Comparison of ENCODE assay signal across 16 cellular contexts in genomic region chr6:1392813-1393640, GRCh38. TPM values are rescaled to one million over a fixed set of nuclear protein-coding genes. Genes with fewer than 3 reads are reported as not detected.
A peak's percentile ranks its signal among the peaks of the same experiment; 100 is the strongest.
DNase-seq lines count a peak whose midpoint lies in the region; ATAC-seq, FAIRE-seq and TF ChIP-seq lines count a peak whose summit lies in the region.
"Had no signal": no experiment of that assay in that cellular context is flagged by ENCODE, and none has a peak within 500 bp of the region (broad histone marks: within the 10 kb centered on the region; RNA-seq: fewer than 3 reads in every experiment).

No MANE protein-coding gene starts in this region.

- no peak for ATAC-seq in HG03342 (IDR thresholded peaks at IDR 0.05; ENCODE audit: unreplicated experiment)
- ATAC-seq: activated CD8-positive, alpha-beta T cell treated with anti-CD3 and anti-CD28 coated beads, Interleukin-2, amount 10 ng/mL, durations not matched to agents 7 days and 5 days; PC-3 had no signal

- peaks cover 28% of the 10 kb centered on the region for H3K27me3 ChIP-seq in prostate gland (replicated peaks; ENCODE audit: insufficient read depth)

- H3K4me1 ChIP-seq in prostate gland (replicated peaks): no peaks in the 10 kb centered on the region

- H3K36me3 Mint-ChIP-seq in immature natural killer cell: no peaks in the 10 kb centered on the region

- intact Hi-C loops in prostate gland (cut with DNase I): loop anchor here (5.0 to 10.0 kb wide), 2 partner anchors 681 to 798 kb away; no protein-coding TSS in a partner anchor

- no peak for TF ChIP-seq POLR2A in prostate gland (IDR thresholded peaks at IDR 0.05)

- peak overlapping the region; percentile 59 to 72 for H3K27ac ChIP-seq in prostate gland
- H3K27ac ChIP-seq: BLaER1, pancreas, uterus had no signal

- no peak for FAIRE-seq in GM19239 (lab: Jason Lieb, UNC)
- FAIRE-seq: H54, pancreas had no signal

- peaks cover 12 to 16% of the 10 kb centered on the region in 2 donors for H3K4me1 Mint-ChIP-seq in immature natural killer cell

- 25% methylated on average over 66 of the region's 74 CpGs for WGBS in prostate gland

- H3K4me3 Mint-ChIP-seq in immature natural killer cell: no peak overlapping the region
- H3K4me3 Mint-ChIP-seq: activated CD8-positive, alpha-beta T cell treated with anti-CD3 and anti-CD28 coated beads, Interleukin-2, amount 10 ng/mL, durations not matched to agents 7 days and 5 days; T-helper 1 cell treated with Interleukin-12 subunit alpha and Interleukin-12 subunit beta and Interleukin-4 antibody, amounts not matched to agents 30 μg/mL and 1 μg/mL, for 36 hours had no signal

- H3K4me3 ChIP-seq in prostate gland: peak overlapping the region; percentile 24 to 40
- H3K4me3 ChIP-seq: BLaER1, uterus had no signal

- no peaks in the 10 kb centered on the region for H3K9me3 Mint-ChIP-seq in immature natural killer cell
- H3K9me3 Mint-ChIP-seq: T-helper 1 cell treated with Interleukin-12 subunit alpha and Interleukin-12 subunit beta and Interleukin-4 antibody, amounts not matched to agents 30 μg/mL and 1 μg/mL, for 36 hours had no signal

- no peak for TF ChIP-seq CTCF in prostate gland (IDR thresholded peaks at IDR 0.05)

- H3K36me3 ChIP-seq in prostate gland: no peaks in the 10 kb centered on the region
- H3K36me3 ChIP-seq: BLaER1, pancreas, uterus had no signal

- no peak overlapping the region for H3K27ac Mint-ChIP-seq in immature natural killer cell
- H3K27ac Mint-ChIP-seq: activated CD8-positive, alpha-beta T cell treated with anti-CD3 and anti-CD28 coated beads, Interleukin-2, amount 10 ng/mL, durations not matched to agents 7 days and 5 days; T-helper 1 cell treated with Interleukin-12 subunit alpha and Interleukin-12 subunit beta and Interleukin-4 antibody, amounts not matched to agents 30 μg/mL and 1 μg/mL, for 36 hours had no signal

- DNase-seq in EL (peak; percentile 45), astrocyte of the hippocampus (ENCODE audit: low read depth, low spot score) (peak; percentile 20), iris pigment epithelial cell (ENCODE audit: low read depth) (peak; percentile 50), prostate gland (ENCODE audit: low spot score) (no peak), GM19239 (ENCODE audit: insufficient read length, low spot score) (no peak), immature natural killer cell (no peak)
- no peak for DNase-seq in stimulated activated CD4-positive, alpha-beta T cell treated with anti-CD3 and anti-CD28 coated beads, Interleukin-2, amount 100 ng/mL, for 24 hours
- DNase-seq: activated CD8-positive, alpha-beta T cell treated with anti-CD3 and anti-CD28 coated beads, Interleukin-2, amount 10 ng/mL, durations not matched to agents 7 days and 5 days; Karpas-422; pancreas; PC-3; uterus had no signal

- peaks cover 21 to 41% (median 27%) of the 10 kb centered on the region in 3 donors for H3K27me3 Mint-ChIP-seq in immature natural killer cell (ENCODE audit: low read depth in 3 of 3)

- no peaks in the 10 kb centered on the region for H3K9me3 ChIP-seq in prostate gland
- H3K9me3 ChIP-seq: BLaER1, pancreas, uterus had no signal

RNA-seq across cellular contexts. Expression of gene FOXF2, which starts 3.7 kb away (rescaled TPM):
- 10 to 100 TPM in 1 of 2 donors, 1 to 10 TPM in 1; 4.9 to 14.1 TPM for total RNA-seq in prostate gland
- polyA plus RNA-seq in immature natural killer cell: not detected
- total RNA-seq: activated CD8-positive, alpha-beta T cell treated with anti-CD3 and anti-CD28 coated beads, Interleukin-2, amount 10 ng/mL, durations not matched to agents 7 days and 5 days; PC-3; uterus had no signal

Comparison
In these comparisons a context has a peak if more than half of its experiments do, and no peak if none do; other contexts are left out.
1. DNase-seq: peak in EL (single experiment), astrocyte of the hippocampus (single experiment) and iris pigment epithelial cell (single experiment); none in prostate gland (single experiment), stimulated activated CD4-positive, alpha-beta T cell treated with anti-CD3 and anti-CD28 coated beads, Interleukin-2, amount 100 ng/mL, for 24 hours (0 of 2), GM19239 (single experiment) and immature natural killer cell (0 of 3).